8 cellular contexts compared by ENCODE assay signal in genomic region chr14:23005861-23006534, GRCh38. TPM values are rescaled to one million over a fixed set of nuclear protein-coding genes. Genes with fewer than 3 reads are reported as not detected.
A peak's percentile ranks its signal among the peaks of the same experiment; 100 is the strongest.
DNase-seq lines count a peak whose midpoint lies in the region; TF ChIP-seq lines count a peak whose summit lies in the region.

No MANE protein-coding gene starts in this region.

- H3K27ac ChIP-seq in muscle layer of colon (ENCODE audit: low read depth, low read length), result peak overlapping the region; percentile 83

- H3K27ac Mint-ChIP-seq in IgD-negative memory B cell, result peak overlapping the region; percentile 75 to 98 (median 98)
- peak overlapping the region; percentile 97 to 100 (median 99) for H3K27ac Mint-ChIP-seq in brain

- no peaks in the 10 kb centered on the region for H3K36me3 Mint-ChIP-seq in IgD-negative memory B cell
- H3K36me3 Mint-ChIP-seq in brain, result no peaks in the 10 kb centered on the region

- H3K4me1 Mint-ChIP-seq in IgD-negative memory B cell (peaks cover 15 to 26% (median 24%) of the 10 kb centered on the region in 3 donors), brain (peaks cover 58% of the 10 kb centered on the region)

- peaks cover 30% of the 10 kb centered on the region for H3K4me1 ChIP-seq in muscle layer of colon (ENCODE audit: insufficient read depth, low read length)

- no peak for TF ChIP-seq CTCF in AG10803 (conservative IDR thresholded peaks at IDR 0.05; ENCODE audit: low read length)
- TF ChIP-seq CTCF in brain (conservative IDR thresholded peaks at IDR 0.05), result no peak

- H3K9me3 Mint-ChIP-seq in IgD-negative memory B cell (no peaks in the 10 kb centered on the region), brain (no peaks in the 10 kb centered on the region)

- no peaks in the 10 kb centered on the region for H3K36me3 ChIP-seq in muscle layer of colon (ENCODE audit: insufficient read depth, low read length)

- H3K4me3 ChIP-seq in AG10803 (ENCODE audit: low read length) (peak overlapping the region; percentile 88), muscle layer of colon (ENCODE audit: low read depth in 1 of 2, low read length in 2 of 2) (peak overlapping the region; percentile 24 to 65)

- H3K4me3 Mint-ChIP-seq in IgD-negative memory B cell (peak overlapping the region; percentile 96 to 99 (median 97)), brain (peak overlapping the region; percentile 92 to 99 (median 94))

- DNase-seq in AG10803 (ENCODE audit: low read depth) (no peak), C1 segment of cervical spinal cord (lab: John Stamatoyannopoulos, UW) (no peak), SHP77 treated with DMSO at 0.1 percent for 48 hours (lab: John Stamatoyannopoulos, UW) (no peak), NCI-H82 (lab: John Stamatoyannopoulos, UW) (no peak), NCI-H748 (lab: John Stamatoyannopoulos, UW; ENCODE audit: unreplicated experiment) (no peak)

- no peaks in the 10 kb centered on the region for H3K27me3 ChIP-seq in muscle layer of colon (ENCODE audit: control insufficient read depth in 1 of 2, insufficient read depth in 2 of 2, low read length in 2 of 2)

- H3K9me3 ChIP-seq in muscle layer of colon (ENCODE audit: low read length), result no peaks in the 10 kb centered on the region

- no peaks in the 10 kb centered on the region for H3K27me3 Mint-ChIP-seq in IgD-negative memory B cell
- H3K27me3 Mint-ChIP-seq in brain, result peaks cover 7% of the 10 kb centered on the region

- H3K9ac ChIP-seq in muscle layer of colon (ENCODE audit: low read length), result peak overlapping the region; percentile 88

RNA-seq across cellular contexts. Expression of gene C14orf93, which starts 3.9 kb away (rescaled TPM):
- polyA plus RNA-seq in IgD-negative memory B cell, result 8.0 TPM
- 37.3 TPM for polyA plus RNA-seq in brain (ENCODE audit: insufficient read depth, low read depth, low replicate concordance)

RNA-seq across cellular contexts. Expression of gene AJUBA, which starts 23.6 kb away (rescaled TPM):
- polyA plus RNA-seq in IgD-negative memory B cell, result 0.16 TPM
- 0.75 TPM for polyA plus RNA-seq in brain (ENCODE audit: insufficient read depth, low read depth, low replicate concordance)

RNA-seq across cellular contexts. Expression of gene PSMB5, which starts 28.7 kb away (rescaled TPM):
- polyA plus RNA-seq in IgD-negative memory B cell, result 28.0 TPM
- polyA plus RNA-seq in brain (ENCODE audit: insufficient read depth, low read depth, low replicate concordance), result 234 TPM

RNA-seq across cellular contexts. Expression of gene PSMB11, which starts 36.0 kb away (rescaled TPM):
- not detected for polyA plus RNA-seq in IgD-negative memory B cell
- not detected for polyA plus RNA-seq in brain (ENCODE audit: insufficient read depth, low read depth, low replicate concordance)

RNA-seq across cellular contexts. Expression of gene HAUS4, which starts 49.1 kb away (rescaled TPM):
- polyA plus RNA-seq in IgD-negative memory B cell (28.5 TPM), brain (ENCODE audit: insufficient read depth, low read depth, low replicate concordance) (37.9 TPM)
